Comparison of ENCODE assay signal across 19 cellular contexts in genomic region chr17:14693382-14693781, GRCh38.
A peak's percentile ranks its signal among the peaks of the same experiment; 100 is the strongest.
DNase-seq lines count a peak whose midpoint lies in the region; ATAC-seq lines count a peak whose summit lies in the region.
"Had no signal": no experiment of that assay in that cellular context is flagged by ENCODE, and none has a peak within 500 bp of the region (broad histone marks: within the 10 kb centered on the region; RNA-seq: fewer than 3 reads in every experiment).

No MANE protein-coding gene starts in this region.

- peaks cover 0 to 40% (median 19%) of the 10 kb centered on the region in 11 donors for H3K9me3 Mint-ChIP-seq in naive thymus-derived CD4-positive, alpha-beta T cell

- DNase-seq in GF-D8 (lab: John Stamatoyannopoulos, UW) (peak; percentile 44), MV-4-11 (lab: John Stamatoyannopoulos, UW) (peak; percentile 93), SIG-M5 (lab: John Stamatoyannopoulos, UW) (peak; percentile 57), midbrain (lab: John Stamatoyannopoulos, UW) (no peak), activated gamma-delta T cell (lab: John Stamatoyannopoulos, UW) (no peak), NCI-H69 (lab: John Stamatoyannopoulos, UW) (no peak)
- DNase-seq in naive thymus-derived CD4-positive, alpha-beta T cell, result peak in 3 of 9 donors; percentile 6 to 27 (median 14)
- DNase-seq: Caco-2, DMS153, NCI-H187, NCI-H526 treated with DMSO at 0.1 percent for 48 hours, SK-N-SH, T-helper 17 cell had no signal

- H3K4me3 Mint-ChIP-seq in naive thymus-derived CD4-positive, alpha-beta T cell, result peak overlapping the region in 6 of 10 donors; percentile 9 to 26 (median 24)
- H3K4me3 Mint-ChIP-seq: T-helper 17 cell had no signal

- H3K4me3 ChIP-seq in naive thymus-derived CD4-positive, alpha-beta T cell (ENCODE audit: low read length), result no peak overlapping the region
- H3K4me3 ChIP-seq: HAP-1, K562 had no signal

- peak; percentile 57 for ATAC-seq in naive thymus-derived CD4-positive, alpha-beta T cell
- ATAC-seq in GM19455 (IDR thresholded peaks at IDR 0.05; ENCODE audit: unreplicated experiment), result no peak
- ATAC-seq: K562, Panc1, Right ventricle myocardium inferior, T-helper 17 cell had no signal

- H3K36me3 Mint-ChIP-seq in naive thymus-derived CD4-positive, alpha-beta T cell, result peaks cover 0 to 18% (median 0%) of the 10 kb centered on the region in 5 donors

- H3K36me3 ChIP-seq in naive thymus-derived CD4-positive, alpha-beta T cell (ENCODE audit: control insufficient read depth in 2 of 3, insufficient read depth in 3 of 3, low read length in 3 of 3), result no peaks in the 10 kb centered on the region
- H3K36me3 ChIP-seq: HAP-1 had no signal

- H3K4me1 ChIP-seq in naive thymus-derived CD4-positive, alpha-beta T cell (ENCODE audit: control insufficient read depth in 2 of 2, insufficient read depth in 2 of 2, low read length in 2 of 2), result peaks cover 0 to 4% of the 10 kb centered on the region in 2 donors
- H3K4me1 ChIP-seq: Caco-2, HAP-1 had no signal

- H3K27me3 ChIP-seq in naive thymus-derived CD4-positive, alpha-beta T cell (ENCODE audit: control insufficient read depth in 2 of 2, insufficient read depth in 2 of 2, low read length in 2 of 2), result no peaks in the 10 kb centered on the region

- POLR2A ChIA-PET in naive thymus-derived CD4-positive, alpha-beta T cell (lab: Charles Lee), result no interaction called here

- peaks cover 0 to 9% (median 0%) of the 10 kb centered on the region in 5 donors for H3K27me3 Mint-ChIP-seq in naive thymus-derived CD4-positive, alpha-beta T cell
- H3K27me3 Mint-ChIP-seq: T-helper 17 cell had no signal

- H3K27ac Mint-ChIP-seq in naive thymus-derived CD4-positive, alpha-beta T cell, result peak overlapping the region in 2 of 9 donors; percentile 27 to 33
- H3K27ac Mint-ChIP-seq: T-helper 17 cell had no signal

- peaks cover 0 to 18% (median 14%) of the 10 kb centered on the region in 7 donors for H3K4me1 Mint-ChIP-seq in naive thymus-derived CD4-positive, alpha-beta T cell
- H3K4me1 Mint-ChIP-seq: T-helper 17 cell had no signal

- intact Hi-C loops in naive thymus-derived CD4-positive, alpha-beta T cell (cut with micrococcal nuclease), result no loop called here

- no peaks in the 10 kb centered on the region for H3K9me3 ChIP-seq in naive thymus-derived CD4-positive, alpha-beta T cell (ENCODE audit: control insufficient read depth in 2 of 3, low read length in 3 of 3)
- H3K9me3 ChIP-seq: Caco-2, HAP-1, SK-N-SH had no signal

- CTCF ChIA-PET in naive thymus-derived CD4-positive, alpha-beta T cell (lab: Charles Lee), result no interaction called here

- H3K27ac ChIP-seq in naive thymus-derived CD4-positive, alpha-beta T cell (ENCODE audit: low read depth, low read length), result no peak overlapping the region
- H3K27ac ChIP-seq: C4-2B had no signal

Comparison
In these comparisons a context has a peak if more than half of its experiments do, and no peak if none do; other contexts are left out.
1. DNase-seq: peak in GF-D8 (single experiment), MV-4-11 (single experiment) and SIG-M5 (single experiment); none in midbrain (single experiment), activated gamma-delta T cell (single experiment) and NCI-H69 (single experiment).